15 cellular contexts compared by ENCODE assay signal in the genomic region with DNA sequence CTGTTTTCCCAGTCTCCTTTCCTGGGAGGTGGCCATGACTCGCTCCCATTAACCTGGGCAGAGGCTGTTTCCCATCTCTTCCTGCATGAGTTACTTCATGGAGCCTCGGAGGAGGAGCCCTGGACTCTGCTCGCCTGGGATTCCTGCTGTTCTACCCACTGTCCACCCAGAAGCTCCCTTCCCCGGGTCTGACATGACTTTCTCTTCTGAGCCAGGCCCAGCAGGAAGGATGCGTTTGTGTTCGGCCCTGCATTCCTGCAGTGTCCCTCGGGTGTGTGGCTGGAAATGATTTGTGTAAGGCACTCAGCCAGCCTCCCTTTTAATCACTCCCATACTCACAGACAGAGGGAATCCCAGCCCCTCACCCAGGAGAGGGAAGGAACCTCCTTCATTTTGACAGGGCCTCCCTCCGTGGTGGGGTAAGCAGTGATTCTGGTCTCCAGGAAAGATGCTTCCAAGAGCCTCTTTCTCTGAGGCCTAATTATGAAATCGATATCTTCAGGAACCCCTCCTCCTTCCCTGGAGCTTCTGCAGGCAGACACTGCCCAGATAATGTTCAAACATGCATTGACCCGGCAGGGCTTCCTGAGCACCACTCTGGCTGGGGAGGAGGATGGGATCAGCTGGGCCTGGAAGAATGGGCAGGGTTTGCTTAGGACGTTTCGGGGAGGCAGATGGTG. TPM values are rescaled to one million over a fixed set of nuclear protein-coding genes. Genes with fewer than 3 reads are reported as not detected.
A peak's percentile ranks its signal among the peaks of the same experiment; 100 is the strongest.
DNase-seq lines count a peak whose midpoint lies in the region; ATAC-seq, FAIRE-seq and TF ChIP-seq lines count a peak whose summit lies in the region.
"Had no signal": no experiment of that assay in that cellular context is flagged by ENCODE, and none has a peak within 500 bp of the region (broad histone marks: within the 10 kb centered on the region; RNA-seq: fewer than 3 reads in every experiment).

No MANE protein-coding gene starts in this region.

- H4K20me1 ChIP-seq in keratinocyte (ENCODE audit: control insufficient read depth, extremely low read depth, insufficient read depth, low read length): no peaks in the 10 kb centered on the region

- 73 to 76% methylated on average over 3 to 12 of the region's 12 CpGs for WGBS in transverse colon (ENCODE audit: low coverage in 1 of 2), 2 donors

- FAIRE-seq in bronchial epithelial cell (lab: Jason Lieb, UNC): no peak
- FAIRE-seq in keratinocyte (lab: Jason Lieb, UNC): no peak
- FAIRE-seq: colon, G401.6 had no signal

- peak overlapping the region; percentile 85 for H2AFZ ChIP-seq in keratinocyte (ENCODE audit: control insufficient read depth, low read length)

- H3K27me3 ChIP-seq in bronchial epithelial cell (ENCODE audit: control insufficient read depth, insufficient read depth, low read length): no peaks in the 10 kb centered on the region
- no peaks in the 10 kb centered on the region for H3K27me3 ChIP-seq in keratinocyte (ENCODE audit: control insufficient read depth, extremely low read depth, insufficient read depth, low read length)
- H3K27me3 ChIP-seq in transverse colon: no peaks in the 10 kb centered on the region
- H3K27me3 ChIP-seq: ovary had no signal

- H3K4me1 Mint-ChIP-seq in activated CD8-positive, alpha-beta memory T cell treated with anti-CD3 and anti-CD28 coated beads, Interleukin-2, amount 10 ng/mL, durations not matched to agents 7 days and 5 days: no peaks in the 10 kb centered on the region

- H3K27me3 Mint-ChIP-seq in activated CD8-positive, alpha-beta memory T cell treated with anti-CD3 and anti-CD28 coated beads, Interleukin-2, amount 10 ng/mL, durations not matched to agents 7 days and 5 days: peaks cover 7% of the 10 kb centered on the region

- intact Hi-C loops in transverse colon (cut with DNase I; ENCODE audit: low total_unique reads): no loop called here

- in situ Hi-C loops in transverse colon (cut with MboI; ENCODE audit: low pct_ligation_motif_present in 1 of 4, low pct_unique_long_range_greater_than_20kb in 1 of 4, low sequenced_read_pairs in 3 of 4): no loop called here

- no peaks in the 10 kb centered on the region for H3K79me2 ChIP-seq in keratinocyte (ENCODE audit: control insufficient read depth, insufficient read depth, low read length)

- TF ChIP-seq EP300 in transverse colon (IDR thresholded peaks at IDR 0.05; ENCODE audit: low read depth): no peak

- ATAC-seq in activated CD8-positive, alpha-beta memory T cell treated with anti-CD3 and anti-CD28 coated beads, Interleukin-2, amount 10 ng/mL, durations not matched to agents 7 days and 5 days: no peak

- no peaks in the 10 kb centered on the region for H3K9me3 Mint-ChIP-seq in activated CD8-positive, alpha-beta memory T cell treated with anti-CD3 and anti-CD28 coated beads, Interleukin-2, amount 10 ng/mL, durations not matched to agents 7 days and 5 days (ENCODE audit: low read depth)
- H3K9me3 Mint-ChIP-seq: T-helper 1 cell treated with Interleukin-12 subunit alpha and Interleukin-12 subunit beta and Interleukin-4 antibody, amounts not matched to agents 30 μg/mL and 1 μg/mL, for 36 hours had no signal

- no peak overlapping the region for H3K27ac Mint-ChIP-seq in activated CD8-positive, alpha-beta memory T cell treated with anti-CD3 and anti-CD28 coated beads, Interleukin-2, amount 10 ng/mL, durations not matched to agents 7 days and 5 days
- H3K27ac Mint-ChIP-seq: T-helper 1 cell treated with Interleukin-12 subunit alpha and Interleukin-12 subunit beta and Interleukin-4 antibody, amounts not matched to agents 30 μg/mL and 1 μg/mL, for 36 hours had no signal

- H3K9ac ChIP-seq in keratinocyte (ENCODE audit: control insufficient read depth, extremely low read depth, insufficient read depth, low read length): no peak overlapping the region

- TF ChIP-seq POLR2A in transverse colon (IDR thresholded peaks at IDR 0.05): no peak

- dilution Hi-C loops in keratinocyte (cut with MboI; ENCODE audit: extremely low pct_ligation_motif_present, low sequenced_read_pairs): no loop called here

- H3K27ac ChIP-seq in keratinocyte (ENCODE audit: control insufficient read depth, insufficient read depth, low read length): no peak overlapping the region
- H3K27ac ChIP-seq in transverse colon: no peak overlapping the region
- H3K27ac ChIP-seq: ovary had no signal

- H3K36me3 ChIP-seq in bronchial epithelial cell (ENCODE audit: control insufficient read depth, insufficient read depth, low read length) (no peaks in the 10 kb centered on the region), keratinocyte (ENCODE audit: control insufficient read depth in 2 of 2, extremely low read depth in 1 of 2, insufficient read depth in 2 of 2, low read length in 2 of 2) (no peaks in the 10 kb centered on the region), transverse colon (no peaks in the 10 kb centered on the region)
- H3K36me3 ChIP-seq: ovary had no signal

- TF ChIP-seq CTCF in bronchial epithelial cell (IDR thresholded peaks at IDR 0.05; ENCODE audit: insufficient read depth, low read length, severe bottlenecking) (no peak), keratinocyte (optimal IDR thresholded peaks at IDR 0.05 in 1 of 3, IDR thresholded peaks at IDR 0.05 in 1 of 3, conservative IDR thresholded peaks at IDR 0.05 in 1 of 3; ENCODE audit: extremely low read depth in 1 of 3, insufficient read depth in 2 of 3, low read length in 3 of 3) (no peak), transverse colon (IDR thresholded peaks at IDR 0.05) (no peak)

- H3K36me3 Mint-ChIP-seq in activated CD8-positive, alpha-beta memory T cell treated with anti-CD3 and anti-CD28 coated beads, Interleukin-2, amount 10 ng/mL, durations not matched to agents 7 days and 5 days: no peaks in the 10 kb centered on the region

- H3K4me3 ChIP-seq in bronchial epithelial cell (ENCODE audit: low read depth, low read length) (no peak overlapping the region), keratinocyte (ENCODE audit: control insufficient read depth in 2 of 3, extremely low read depth in 1 of 3, insufficient read depth in 2 of 3, low read depth in 1 of 3, low read length in 3 of 3) (no peak overlapping the region), transverse colon (no peak overlapping the region)
- H3K4me3 ChIP-seq: ovary had no signal

- H3K4me3 Mint-ChIP-seq in activated CD8-positive, alpha-beta memory T cell treated with anti-CD3 and anti-CD28 coated beads, Interleukin-2, amount 10 ng/mL, durations not matched to agents 7 days and 5 days: no peak overlapping the region
- H3K4me3 Mint-ChIP-seq: T-helper 1 cell treated with Interleukin-12 subunit alpha and Interleukin-12 subunit beta and Interleukin-4 antibody, amounts not matched to agents 30 μg/mL and 1 μg/mL, for 36 hours had no signal

- H3K4me2 ChIP-seq in keratinocyte (ENCODE audit: control insufficient read depth, extremely low read depth, insufficient read depth, low read depth, low read length): no peak overlapping the region

- CTCF ChIA-PET in activated CD8-positive, alpha-beta memory T cell treated with anti-CD3 and anti-CD28 coated beads, Interleukin-2, amount 10 ng/mL, durations not matched to agents 7 days and 5 days (lab: Charles Lee): no interaction called here

- H3K4me1 ChIP-seq in keratinocyte (ENCODE audit: control insufficient read depth, extremely low read depth, insufficient read depth, low read length): peaks cover 12% of the 10 kb centered on the region
- H3K4me1 ChIP-seq in transverse colon: peaks cover 0 to 4% (median 0%) of the 10 kb centered on the region in 4 donors

- H3K9me3 ChIP-seq in keratinocyte (ENCODE audit: control insufficient read depth, low read depth, low read length): no peaks in the 10 kb centered on the region
- no peaks in the 10 kb centered on the region for H3K9me3 ChIP-seq in transverse colon
- H3K9me3 ChIP-seq: ovary had no signal

- no peaks in the 10 kb centered on the region for H3K9me1 ChIP-seq in keratinocyte (ENCODE audit: control insufficient read depth, extremely low read depth, insufficient read depth, low read length)

- peak; percentile 42 for DNase-seq in activated CD8-positive, alpha-beta memory T cell treated with anti-CD3 and anti-CD28 coated beads, Interleukin-2, amount 50 U/mL, for 48 hours
- DNase-seq in activated CD8-positive, alpha-beta memory T cell treated with anti-CD3 and anti-CD28 coated beads, Interleukin-2, amount 10 ng/mL, durations not matched to agents 7 days and 5 days: no peak
- peak; percentile 60 for DNase-seq in bronchial epithelial cell (ENCODE audit: low read depth)
- DNase-seq in keratinocyte (ENCODE audit: low read depth, low spot score): no peak
- DNase-seq in transverse colon: peak; percentile 16
- no peak for DNase-seq in activated naive CD4-positive, alpha-beta T cell treated with Interleukin-2 at 50 U/mL for 16 hours
- no peak for DNase-seq in MV-4-11 (lab: John Stamatoyannopoulos, UW)
- no peak for DNase-seq in NCI-H524 treated with DMSO at 0.1 percent for 48 hours (lab: John Stamatoyannopoulos, UW)
- DNase-seq: 8988T; activated T-cell treated with anti-CD3 and anti-CD28 coated beads, Interleukin-2, amount 50 U/mL, for 1 hour; NCI-H524; ovary had no signal

RNA-seq across cellular contexts. Expression of a gene that starts 41.6 kb away (rescaled TPM):
- total RNA-seq in activated CD8-positive, alpha-beta memory T cell treated with anti-CD3 and anti-CD28 coated beads, Interleukin-2, amount 10 ng/mL, durations not matched to agents 7 days and 5 days: 10 to 100 TPM; 62.0 to 80.3 TPM
- 66.6 and 97.4 TPM in 2 replicates for total RNA-seq in bronchial epithelial cell
- 103 to 139 TPM (median 129 TPM) in 3 replicates for polyA plus RNA-seq in keratinocyte
- polyA plus RNA-seq in keratinocyte (2011; ENCODE audit: low read depth): 76.2 TPM
- 71.7 and 167 TPM in 2 replicates for polyA plus RNA-seq in keratinocyte (2011; cell fraction: cytosol; rRNA removed)
- 219 and 249 TPM in 2 replicates for polyA plus RNA-seq in keratinocyte (2011; cell fraction: nucleus; rRNA removed)
- 65.5 and 113 TPM in 2 replicates for polyA plus RNA-seq in keratinocyte (2012; ENCODE audit: low replicate concordance)
- polyA minus RNA-seq in keratinocyte: 95.2 to 298 TPM (median 184 TPM) in 3 replicates
- 84.0 TPM for polyA minus RNA-seq in keratinocyte (2011; cell fraction: cytosol; rRNA and poly(A)+ RNA removed)
- 330 and 756 TPM in 2 replicates for polyA minus RNA-seq in keratinocyte (2011; cell fraction: nucleus; rRNA and poly(A)+ RNA removed)
- total RNA-seq in transverse colon: 100 to 1,000 TPM; 134 to 211 (median 152) TPM

Comparison
In these comparisons a context has a peak if more than half of its experiments do, and no peak if none do; other contexts are left out.
1. DNase-seq: peak in activated CD8-positive, alpha-beta memory T cell treated with anti-CD3 and anti-CD28 coated beads, Interleukin-2, amount 50 U/mL, for 48 hours (single experiment), bronchial epithelial cell (single experiment) and transverse colon (single experiment); none in activated CD8-positive, alpha-beta memory T cell treated with anti-CD3 and anti-CD28 coated beads, Interleukin-2, amount 10 ng/mL, durations not matched to agents 7 days and 5 days (single experiment), keratinocyte (single experiment), activated naive CD4-positive, alpha-beta T cell treated with Interleukin-2 at 50 U/mL for 16 hours (single experiment), MV-4-11 (single experiment) and NCI-H524 treated with DMSO at 0.1 percent for 48 hours (single experiment).